17 cellular contexts compared by ENCODE assay signal in genomic region chr5:157300564-157300963, GRCh38. TPM values are rescaled to one million over a fixed set of nuclear protein-coding genes. Genes with fewer than 3 reads are reported as not detected.
DNase-seq lines count a peak whose midpoint lies in the region; ATAC-seq and TF ChIP-seq lines count a peak whose summit lies in the region.
"Had no signal": no experiment of that assay in that cellular context is flagged by ENCODE, and none has a peak within 500 bp of the region (broad histone marks: within the 10 kb centered on the region; RNA-seq: fewer than 3 reads in every experiment).

No MANE protein-coding gene starts in this region.

- H3K4me3 Mint-ChIP-seq in activated T-cell treated with anti-CD3 and anti-CD28 coated beads, Interleukin-2, amount 50 U/mL, for 24 hours = no peak overlapping the region
- H3K4me3 Mint-ChIP-seq in activated T-cell treated with anti-CD3 and anti-CD28 coated beads, Interleukin-2, amount 50 U/mL, for 4 hours = no peak overlapping the region
- H3K4me3 Mint-ChIP-seq in activated CD8-positive, alpha-beta T cell treated with anti-CD3 and anti-CD28 coated beads for 36 hours = no peak overlapping the region
- no peak overlapping the region for H3K4me3 Mint-ChIP-seq in osteocyte (ENCODE audit: unreplicated experiment)

- H3K27me3 ChIP-seq in right lobe of liver = no peaks in the 10 kb centered on the region
- H3K27me3 ChIP-seq: BLaER1 treated with 17β-estradiol and CSF1 and Interleukin-3, amounts not matched to agents 10 nM and 100 nM had no signal

- peaks cover 0 to 4% (median 0%) of the 10 kb centered on the region in 4 donors for H3K36me3 ChIP-seq in right lobe of liver

- H3K9me3 Mint-ChIP-seq in activated T-cell treated with anti-CD3 and anti-CD28 coated beads, Interleukin-2, amount 50 U/mL, for 24 hours = no peaks in the 10 kb centered on the region
- H3K9me3 Mint-ChIP-seq in activated T-cell treated with anti-CD3 and anti-CD28 coated beads, Interleukin-2, amount 50 U/mL, for 4 hours = no peaks in the 10 kb centered on the region
- H3K9me3 Mint-ChIP-seq in activated CD8-positive, alpha-beta T cell treated with anti-CD3 and anti-CD28 coated beads for 36 hours = no peaks in the 10 kb centered on the region
- H3K9me3 Mint-ChIP-seq in osteocyte (ENCODE audit: unreplicated experiment) = no peaks in the 10 kb centered on the region

- whole genome bisulfite sequencing in right lobe of liver (ENCODE audit: insufficient coverage, low coverage, low lambda C conversion rate, missing lambda C conversion rate) = 40% methylated on average over 9 of the region's 10 CpGs

- no peak for DNase-seq in activated T-cell treated with anti-CD3 and anti-CD28 coated beads, Interleukin-2, amount 50 U/mL, for 24 hours
- no peak for DNase-seq in activated T-cell treated with anti-CD3 and anti-CD28 coated beads, Interleukin-2, amount 50 U/mL, for 4 hours
- DNase-seq in activated CD8-positive, alpha-beta T cell treated with anti-CD3 and anti-CD28 coated beads for 36 hours = no peak
- peak; percentile 82 to 94 (median 92) for DNase-seq in right lobe of liver
- peak; percentile 48 for DNase-seq in osteocyte (ENCODE audit: extremely low spot score, unreplicated experiment)
- DNase-seq in NCI-H187 (lab: John Stamatoyannopoulos, UW) = no peak
- DNase-seq in NCI-H2081 (lab: John Stamatoyannopoulos, UW) = no peak
- DNase-seq: COR-L47, GF-D8, GOT3, NCI-H1436, NCI-H2029 treated with DMSO at 0.1 percent for 48 hours, NCI-H748 treated with DMSO at 0.1 percent for 48 hours, OCI-M1 had no signal

- CTCF ChIA-PET in activated CD8-positive, alpha-beta T cell treated with anti-CD3 and anti-CD28 coated beads for 36 hours (lab: Charles Lee) = interaction anchor here (1.2 to 1.7 kb wide), 3 partner anchors 8 to 14 kb away, joined by 4 to 5 read pairs (median 5); no protein-coding TSS in a partner anchor

- no peak for TF ChIP-seq CTCF in activated CD8-positive, alpha-beta T cell treated with anti-CD3 and anti-CD28 coated beads for 36 hours (IDR thresholded peaks at IDR 0.05)
- TF ChIP-seq CTCF in right lobe of liver (IDR thresholded peaks at IDR 0.05) = no peak
- no peak for TF ChIP-seq CTCF in osteocyte (IDR thresholded peaks at IDR 0.05)

- no peak for TF ChIP-seq POLR2A in right lobe of liver (IDR thresholded peaks at IDR 0.05)

- no peak overlapping the region for H3K4me3 ChIP-seq in right lobe of liver
- H3K4me3 ChIP-seq: BLaER1 treated with 17β-estradiol and CSF1 and Interleukin-3, amounts not matched to agents 10 nM and 100 nM had no signal

- POLR2A ChIA-PET in activated CD8-positive, alpha-beta T cell treated with anti-CD3 and anti-CD28 coated beads for 36 hours (lab: Charles Lee) = interaction anchor here (0.8 kb wide), 1 partner anchor 111 kb away, joined by 3 read pairs; no protein-coding TSS in a partner anchor

- peaks cover 0 to 23% (median 11%) of the 10 kb centered on the region in 4 donors for H3K4me1 ChIP-seq in right lobe of liver

- no peaks in the 10 kb centered on the region for H3K27me3 Mint-ChIP-seq in activated T-cell treated with anti-CD3 and anti-CD28 coated beads, Interleukin-2, amount 50 U/mL, for 24 hours
- no peaks in the 10 kb centered on the region for H3K27me3 Mint-ChIP-seq in activated T-cell treated with anti-CD3 and anti-CD28 coated beads, Interleukin-2, amount 50 U/mL, for 4 hours (ENCODE audit: low read depth)
- no peaks in the 10 kb centered on the region for H3K27me3 Mint-ChIP-seq in activated CD8-positive, alpha-beta T cell treated with anti-CD3 and anti-CD28 coated beads for 36 hours
- H3K27me3 Mint-ChIP-seq in osteocyte (ENCODE audit: unreplicated experiment) = no peaks in the 10 kb centered on the region

- ATAC-seq in activated T-cell treated with anti-CD3 and anti-CD28 coated beads, Interleukin-2, amount 50 U/mL, for 4 hours = no peak
- ATAC-seq in activated CD8-positive, alpha-beta T cell treated with anti-CD3 and anti-CD28 coated beads for 36 hours = no peak
- ATAC-seq in right lobe of liver = peak; percentile 91 to 98 (median 96)
- no peak for ATAC-seq in GM21381 (IDR thresholded peaks at IDR 0.05; ENCODE audit: unreplicated experiment)

- H3K9me3 ChIP-seq in right lobe of liver = no peaks in the 10 kb centered on the region
- H3K9me3 ChIP-seq: BLaER1 treated with 17β-estradiol and CSF1 and Interleukin-3, amounts not matched to agents 10 nM and 100 nM had no signal

- intact Hi-C loops in activated CD8-positive, alpha-beta T cell treated with anti-CD3 and anti-CD28 coated beads for 36 hours (cut with micrococcal nuclease) = no loop called here
- intact Hi-C loops in right lobe of liver (cut with DNase I) = no loop called here

- H3K27ac ChIP-seq in right lobe of liver = peak overlapping the region in 2 of 3 donors; percentile 75 to 79
- H3K27ac ChIP-seq: BLaER1 treated with 17β-estradiol and CSF1 and Interleukin-3, amounts not matched to agents 10 nM and 100 nM; KMS-11 had no signal

- peak overlapping the region; percentile 83 for H3K27ac Mint-ChIP-seq in activated T-cell treated with anti-CD3 and anti-CD28 coated beads, Interleukin-2, amount 50 U/mL, for 24 hours
- H3K27ac Mint-ChIP-seq in activated CD8-positive, alpha-beta T cell treated with anti-CD3 and anti-CD28 coated beads for 36 hours = peak overlapping the region; percentile 60
- H3K27ac Mint-ChIP-seq in osteocyte (ENCODE audit: unreplicated experiment) = no peak overlapping the region

- H3K36me3 Mint-ChIP-seq in activated T-cell treated with anti-CD3 and anti-CD28 coated beads, Interleukin-2, amount 50 U/mL, for 24 hours (ENCODE audit: low read depth) = peaks cover 100% of the 10 kb centered on the region
- H3K36me3 Mint-ChIP-seq in activated T-cell treated with anti-CD3 and anti-CD28 coated beads, Interleukin-2, amount 50 U/mL, for 4 hours (ENCODE audit: insufficient read depth) = peaks cover 38% of the 10 kb centered on the region
- peaks cover 76% of the 10 kb centered on the region for H3K36me3 Mint-ChIP-seq in activated CD8-positive, alpha-beta T cell treated with anti-CD3 and anti-CD28 coated beads for 36 hours (ENCODE audit: low read depth)
- peaks cover 15% of the 10 kb centered on the region for H3K36me3 Mint-ChIP-seq in osteocyte (ENCODE audit: unreplicated experiment)

- peaks cover 44% of the 10 kb centered on the region for H3K4me1 Mint-ChIP-seq in activated T-cell treated with anti-CD3 and anti-CD28 coated beads, Interleukin-2, amount 50 U/mL, for 24 hours (ENCODE audit: low read depth)
- H3K4me1 Mint-ChIP-seq in activated T-cell treated with anti-CD3 and anti-CD28 coated beads, Interleukin-2, amount 50 U/mL, for 4 hours (ENCODE audit: low read depth) = peaks cover 36% of the 10 kb centered on the region
- peaks cover 37% of the 10 kb centered on the region for H3K4me1 Mint-ChIP-seq in activated CD8-positive, alpha-beta T cell treated with anti-CD3 and anti-CD28 coated beads for 36 hours (ENCODE audit: low read depth)
- H3K4me1 Mint-ChIP-seq in osteocyte (ENCODE audit: unreplicated experiment) = no peaks in the 10 kb centered on the region

RNA-seq across cellular contexts. Expression of gene CYFIP2, which starts 34.6 kb away (rescaled TPM):
- total RNA-seq in activated T-cell treated with anti-CD3 and anti-CD28 coated beads, Interleukin-2, amount 50 U/mL, for 4 hours = 100 to 1,000 TPM; 160 to 191 (median 175) TPM
- 100 to 1,000 TPM; 350 to 351 TPM for total RNA-seq in activated CD8-positive, alpha-beta T cell treated with anti-CD3 and anti-CD28 coated beads for 36 hours
- total RNA-seq in right lobe of liver (10 to 100 TPM; 20.6 to 89.1 (median 49.6) TPM), osteocyte (26.4 and 33.4 TPM in 2 replicates)

Comparison
In these comparisons a context has a peak if more than half of its experiments do, and no peak if none do; other contexts are left out.
1. DNase-seq: peak in right lobe of liver (3 of 3) and osteocyte (single experiment); none in activated T-cell treated with anti-CD3 and anti-CD28 coated beads, Interleukin-2, amount 50 U/mL, for 24 hours (single experiment), activated T-cell treated with anti-CD3 and anti-CD28 coated beads, Interleukin-2, amount 50 U/mL, for 4 hours (single experiment), activated CD8-positive, alpha-beta T cell treated with anti-CD3 and anti-CD28 coated beads for 36 hours (single experiment), NCI-H187 (0 of 2) and NCI-H2081 (0 of 2).
2. ATAC-seq: peak in right lobe of liver (4 of 4); none in activated T-cell treated with anti-CD3 and anti-CD28 coated beads, Interleukin-2, amount 50 U/mL, for 4 hours (0 of 2), activated CD8-positive, alpha-beta T cell treated with anti-CD3 and anti-CD28 coated beads for 36 hours (single experiment) and GM21381 (single experiment).